Comparison of ENCODE assay signal across 1 cellular context in the genomic region with DNA sequence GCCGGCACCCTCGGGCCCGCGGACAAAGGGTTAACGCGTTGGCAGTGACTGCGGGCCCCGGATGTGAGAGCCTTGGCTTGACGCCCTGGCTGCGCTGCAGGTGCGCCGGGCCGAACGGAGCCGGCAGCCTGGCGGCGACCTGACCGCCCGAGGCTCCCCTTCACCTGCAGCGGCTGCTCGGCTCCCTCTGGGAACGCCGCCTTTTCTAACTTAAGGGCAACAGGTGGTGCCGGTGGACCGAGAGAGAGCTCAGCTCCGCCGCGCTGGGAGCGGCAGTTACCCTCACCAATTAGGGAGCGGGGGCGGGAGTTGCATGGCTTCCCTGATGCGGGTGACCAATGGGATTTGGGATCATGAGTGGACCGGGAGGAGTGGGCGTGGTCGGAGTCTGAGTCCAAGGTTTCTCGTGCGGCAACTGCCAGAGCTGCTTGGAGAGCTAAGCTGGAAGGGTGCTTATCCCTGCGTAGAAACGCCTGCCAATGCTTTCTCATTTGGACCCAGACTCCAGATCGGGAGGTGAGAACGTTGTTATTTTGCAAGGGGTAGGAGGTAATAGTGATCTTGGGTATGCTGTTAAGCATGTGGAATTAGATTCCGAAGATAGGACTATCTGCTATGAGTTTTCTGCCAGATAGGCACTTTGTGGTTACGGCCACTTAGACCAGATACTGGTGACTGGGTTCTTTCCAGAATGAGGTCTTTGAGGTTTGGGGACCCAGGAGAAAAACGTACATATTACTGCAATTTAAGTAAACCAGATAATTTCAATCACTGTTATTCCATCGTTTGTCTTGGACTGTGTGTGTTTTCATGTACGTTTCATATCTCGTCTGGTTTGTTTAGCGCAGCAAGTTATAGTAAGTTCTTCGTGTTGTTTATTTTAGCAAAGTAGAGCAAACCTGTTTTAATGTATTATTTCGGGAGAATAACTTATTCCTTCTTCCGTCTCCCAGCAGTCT.
TF ChIP-seq lines count a peak whose summit lies in the region.

A gene with protein sequence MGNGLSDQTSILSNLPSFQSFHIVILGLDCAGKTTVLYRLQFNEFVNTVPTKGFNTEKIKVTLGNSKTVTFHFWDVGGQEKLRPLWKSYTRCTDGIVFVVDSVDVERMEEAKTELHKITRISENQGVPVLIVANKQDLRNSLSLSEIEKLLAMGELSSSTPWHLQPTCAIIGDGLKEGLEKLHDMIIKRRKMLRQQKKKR (plus strand): TSS at position 421 of the 959 bp plus-strand sequence. CDS start 622 bp downstream, outside the sequence.

TF ChIP-seq in HepG2, 621 proteins besides CTCF, POLR2A, EP300 and RAD21 (continues in another document):
- no peak for TF ChIP-seq PRPF4 (IDR thresholded peaks at IDR 0.05; ENCODE audit: low read depth, low read length, poor library complexity, severe bottlenecking)
- TF ChIP-seq ZNF10 (CRISPR knock-in tag; IDR thresholded peaks at IDR 0.05; ENCODE audit: borderline replicate concordance, low read depth): no peak
- 0 out of 2 replicates have a peak, but pooled peaks have one; percentile 55 for TF ChIP-seq KLF13 (CRISPR knock-in tag; IDR thresholded peaks at IDR 0.05)
- no peak for TF ChIP-seq POLR2AphosphoS2 (IDR thresholded peaks at IDR 0.05; ENCODE audit: low read depth, low read length)
- TF ChIP-seq ZNF333 (CRISPR knock-in tag; IDR thresholded peaks at IDR 0.05; ENCODE audit: borderline replicate concordance): no peak
- TF ChIP-seq STAT6 (CRISPR knock-in tag; IDR thresholded peaks at IDR 0.05; ENCODE audit: borderline replicate concordance): peak; percentile 89; the same call in 1 of the 2 replicates
- TF ChIP-seq ZMAT5 (CRISPR knock-in tag; IDR thresholded peaks at IDR 0.05; ENCODE audit: borderline replicate concordance, low read depth): no peak
- no peak for TF ChIP-seq RELA (CRISPR knock-in tag; IDR thresholded peaks at IDR 0.05)
- no peak for TF ChIP-seq RFX3 (CRISPR knock-in tag; IDR thresholded peaks at IDR 0.05)
- no peak for TF ChIP-seq GTF2F1 (IDR thresholded peaks at IDR 0.05; ENCODE audit: low read length)
- TF ChIP-seq ZNF878 (CRISPR knock-in tag; IDR thresholded peaks at IDR 0.05): no peak
- TF ChIP-seq ATF1 (CRISPR knock-in tag; IDR thresholded peaks at IDR 0.05): 0 out of 2 replicates have a peak, but pooled peaks have one; percentile 24
- TF ChIP-seq GTF3A (CRISPR knock-in tag; conservative IDR thresholded peaks at IDR 0.05): no peak
- TF ChIP-seq DNMT3B (CRISPR knock-in tag; conservative IDR thresholded peaks at IDR 0.05): 0 out of 2 replicates have a peak, but pooled peaks have one; percentile 18
- TF ChIP-seq GLMP (CRISPR knock-in tag; IDR thresholded peaks at IDR 0.05; ENCODE audit: borderline replicate concordance): no peak
- no peak for TF ChIP-seq ATF5 (CRISPR knock-in tag; IDR thresholded peaks at IDR 0.05; ENCODE audit: low read depth)
- no peak for TF ChIP-seq SIX1 (CRISPR knock-in tag; IDR thresholded peaks at IDR 0.05; ENCODE audit: borderline replicate concordance)
- 0 out of 2 replicates have a peak, but pooled peaks have one; percentile 12 for TF ChIP-seq RORA (CRISPR knock-in tag; IDR thresholded peaks at IDR 0.05)
- no peak for TF ChIP-seq AHR (CRISPR knock-in tag; IDR thresholded peaks at IDR 0.05)
- no peak for TF ChIP-seq ZNF326 (CRISPR knock-in tag; IDR thresholded peaks at IDR 0.05; ENCODE audit: borderline replicate concordance)
- no peak for TF ChIP-seq ZNF772 (CRISPR knock-in tag; IDR thresholded peaks at IDR 0.05)
- no peak for TF ChIP-seq ZC3H13 (CRISPR knock-in tag; IDR thresholded peaks at IDR 0.05)
- no peak; the same call in 1 of the 2 replicates for TF ChIP-seq ZNF747 (CRISPR knock-in tag; IDR thresholded peaks at IDR 0.05; ENCODE audit: borderline replicate concordance)
- peak; percentile 40 for TF ChIP-seq GATAD2A (CRISPR knock-in tag; IDR thresholded peaks at IDR 0.05)
- TF ChIP-seq ZNF576 (CRISPR knock-in tag; IDR thresholded peaks at IDR 0.05): no peak
- peak; percentile 84; the same call in 1 of the 2 replicates for TF ChIP-seq NRL (CRISPR knock-in tag; IDR thresholded peaks at IDR 0.05; ENCODE audit: borderline replicate concordance)
- TF ChIP-seq ZFP41 (CRISPR knock-in tag; IDR thresholded peaks at IDR 0.05; ENCODE audit: borderline replicate concordance): peak; percentile 57; the same call in 1 of the 2 replicates
- TF ChIP-seq, protein P1, sequence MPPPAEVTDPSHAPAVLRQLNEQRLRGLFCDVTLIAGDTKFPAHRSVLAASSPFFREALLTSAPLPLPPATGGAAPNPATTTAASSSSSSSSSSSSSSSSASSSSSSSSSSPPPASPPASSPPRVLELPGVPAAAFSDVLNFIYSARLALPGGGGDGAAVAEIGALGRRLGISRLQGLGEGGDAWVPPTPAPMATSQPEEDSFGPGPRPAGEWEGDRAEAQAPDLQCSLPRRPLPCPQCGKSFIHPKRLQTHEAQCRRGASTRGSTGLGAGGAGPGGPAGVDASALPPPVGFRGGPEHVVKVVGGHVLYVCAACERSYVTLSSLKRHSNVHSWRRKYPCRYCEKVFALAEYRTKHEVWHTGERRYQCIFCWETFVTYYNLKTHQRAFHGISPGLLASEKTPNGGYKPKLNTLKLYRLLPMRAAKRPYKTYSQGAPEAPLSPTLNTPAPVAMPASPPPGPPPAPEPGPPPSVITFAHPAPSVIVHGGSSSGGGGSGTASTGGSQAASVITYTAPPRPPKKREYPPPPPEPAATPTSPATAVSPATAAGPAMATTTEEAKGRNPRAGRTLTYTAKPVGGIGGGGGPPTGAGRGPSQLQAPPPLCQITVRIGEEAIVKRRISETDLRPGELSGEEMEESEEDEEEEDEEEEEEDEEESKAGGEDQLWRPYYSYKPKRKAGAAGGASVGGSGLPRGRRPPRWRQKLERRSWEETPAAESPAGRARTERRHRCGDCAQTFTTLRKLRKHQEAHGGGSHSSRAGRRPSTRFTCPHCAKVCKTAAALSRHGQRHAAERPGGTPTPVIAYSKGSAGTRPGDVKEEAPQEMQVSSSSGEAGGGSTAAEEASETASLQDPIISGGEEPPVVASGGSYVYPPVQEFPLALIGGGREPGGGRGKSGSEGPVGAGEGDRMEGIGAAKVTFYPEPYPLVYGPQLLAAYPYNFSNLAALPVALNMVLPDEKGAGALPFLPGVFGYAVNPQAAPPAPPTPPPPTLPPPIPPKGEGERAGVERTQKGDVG (CRISPR knock-in tag; IDR thresholded peaks at IDR 0.05; ENCODE audit: borderline replicate concordance): peak; percentile 33; the same call in 1 of the 2 replicates
- no peak for TF ChIP-seq NFRKB (IDR thresholded peaks at IDR 0.05)
- TF ChIP-seq SMARCC2 (IDR thresholded peaks at IDR 0.05): no peak
- TF ChIP-seq, protein P2, sequence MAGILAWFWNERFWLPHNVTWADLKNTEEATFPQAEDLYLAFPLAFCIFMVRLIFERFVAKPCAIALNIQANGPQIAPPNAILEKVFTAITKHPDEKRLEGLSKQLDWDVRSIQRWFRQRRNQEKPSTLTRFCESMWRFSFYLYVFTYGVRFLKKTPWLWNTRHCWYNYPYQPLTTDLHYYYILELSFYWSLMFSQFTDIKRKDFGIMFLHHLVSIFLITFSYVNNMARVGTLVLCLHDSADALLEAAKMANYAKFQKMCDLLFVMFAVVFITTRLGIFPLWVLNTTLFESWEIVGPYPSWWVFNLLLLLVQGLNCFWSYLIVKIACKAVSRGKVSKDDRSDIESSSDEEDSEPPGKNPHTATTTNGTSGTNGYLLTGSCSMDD (CRISPR knock-in tag; IDR thresholded peaks at IDR 0.05): no peak
- TF ChIP-seq ETV5 (CRISPR knock-in tag; IDR thresholded peaks at IDR 0.05; ENCODE audit: borderline replicate concordance): no peak; the same call in 1 of the 2 replicates
- TF ChIP-seq ZNF652 (CRISPR knock-in tag; IDR thresholded peaks at IDR 0.05; ENCODE audit: borderline replicate concordance, low read depth): peak; percentile 96
- no peak for TF ChIP-seq TOE1 (CRISPR knock-in tag; IDR thresholded peaks at IDR 0.05)
- TF ChIP-seq BATF2 (CRISPR knock-in tag; IDR thresholded peaks at IDR 0.05): 0 out of 2 replicates have a peak, but pooled peaks have one; percentile 65
- no peak for TF ChIP-seq ZC3H4 (CRISPR knock-in tag; IDR thresholded peaks at IDR 0.05; ENCODE audit: borderline replicate concordance)
- no peak for TF ChIP-seq FOXA1 (IDR thresholded peaks at IDR 0.05)
- no peak for TF ChIP-seq FOXA1 (CRISPR knock-in tag; IDR thresholded peaks at IDR 0.05)
- TF ChIP-seq FOSL2 (CRISPR knock-in tag; IDR thresholded peaks at IDR 0.05): peak; percentile 16; the same call in 1 of the 2 replicates
- peak; percentile 79 for TF ChIP-seq ZSCAN9 (CRISPR knock-in tag; IDR thresholded peaks at IDR 0.05; ENCODE audit: borderline replicate concordance)
- peak; percentile 75 for TF ChIP-seq DR1 (CRISPR knock-in tag; IDR thresholded peaks at IDR 0.05)
